In the genomic region with DNA sequence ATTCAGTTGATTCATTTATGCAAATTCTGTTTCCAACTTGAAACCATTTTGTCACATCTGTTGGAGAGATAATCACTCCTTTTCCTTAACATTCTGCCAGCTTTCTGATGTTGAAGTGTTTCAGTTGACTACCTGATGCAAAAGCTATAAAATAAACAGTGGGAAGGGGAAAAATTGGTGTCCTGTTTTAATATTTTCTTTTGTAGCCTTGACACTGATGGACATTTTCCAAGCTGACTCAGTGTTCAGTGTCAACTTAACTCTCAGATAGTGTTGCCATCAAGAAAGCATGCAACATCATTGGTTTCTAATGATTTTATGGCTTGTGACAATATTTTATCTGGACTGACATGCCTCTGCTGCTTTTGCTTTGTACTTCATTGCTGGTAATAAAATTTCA, we compare ENCODE assay signal across 17 cellular contexts.
"Had no signal": no experiment of that assay in that cellular context is flagged by ENCODE, and none has a peak within 500 bp of the region (broad histone marks: within the 10 kb centered on the region; RNA-seq: fewer than 3 reads in every experiment).

No MANE protein-coding gene starts in this region.

- H3K4me3 Mint-ChIP-seq: activated CD8-positive, alpha-beta T cell treated with anti-CD3 and anti-CD28 coated beads, Interleukin-2, amount 10 ng/mL, durations not matched to agents 7 days and 5 days; activated naive CD8-positive, alpha-beta T cell treated with anti-CD3 and anti-CD28 coated beads, Interleukin-2, amount 50 U/mL, for 24 hours; naive thymus-derived CD8-positive, alpha-beta T cell; WTC11 had no signal

- H3K4me1 ChIP-seq: ascending aorta, colonic mucosa, right atrium auricular region, stomach, uterus had no signal

- H3K36me3 ChIP-seq: ascending aorta, colonic mucosa, right atrium auricular region, stomach, thyroid gland, uterus had no signal

- DNase-seq: activated CD4-positive, alpha-beta T cell treated with anti-CD3 and anti-CD28 coated beads for 48 hours; activated CD8-positive, alpha-beta memory T cell treated with anti-CD3 and anti-CD28 coated beads, Interleukin-2, amount 50 U/mL, for 48 hours; activated CD8-positive, alpha-beta T cell treated with anti-CD3 and anti-CD28 coated beads, Interleukin-2, amount 10 ng/mL, durations not matched to agents 7 days and 5 days; activated naive CD4-positive, alpha-beta T cell treated with Interleukin-2 at 50 U/mL for 16 hours; activated naive CD8-positive, alpha-beta T cell treated with anti-CD3 and anti-CD28 coated beads, Interleukin-2, amount 50 U/mL, for 24 hours; caudate nucleus; colonic mucosa; hippocampal formation; kidney glomerular epithelial cell; naive thymus-derived CD8-positive, alpha-beta T cell; small intestine; stomach; thyroid gland; uterus had no signal

- H3K4me1 Mint-ChIP-seq: activated naive CD8-positive, alpha-beta T cell treated with anti-CD3 and anti-CD28 coated beads, Interleukin-2, amount 50 U/mL, for 24 hours; naive thymus-derived CD8-positive, alpha-beta T cell had no signal

- H3K27me3 ChIP-seq: ascending aorta, colonic mucosa, right atrium auricular region, stomach, thyroid gland, uterus had no signal

- H3K9me3 ChIP-seq: ascending aorta, colonic mucosa, right atrium auricular region, stomach, thyroid gland, uterus had no signal

- H3K27ac ChIP-seq: ascending aorta, colonic mucosa, right atrium auricular region, stomach, thyroid gland, uterus had no signal

- H3K27me3 Mint-ChIP-seq: activated naive CD8-positive, alpha-beta T cell treated with anti-CD3 and anti-CD28 coated beads, Interleukin-2, amount 50 U/mL, for 24 hours; naive thymus-derived CD8-positive, alpha-beta T cell had no signal

- H3K27ac Mint-ChIP-seq: activated CD8-positive, alpha-beta T cell treated with anti-CD3 and anti-CD28 coated beads, Interleukin-2, amount 10 ng/mL, durations not matched to agents 7 days and 5 days; activated naive CD8-positive, alpha-beta T cell treated with anti-CD3 and anti-CD28 coated beads, Interleukin-2, amount 50 U/mL, for 24 hours; naive thymus-derived CD8-positive, alpha-beta T cell; WTC11 had no signal

- FAIRE-seq: small intestine had no signal

- ATAC-seq: activated CD8-positive, alpha-beta T cell treated with anti-CD3 and anti-CD28 coated beads, Interleukin-2, amount 10 ng/mL, durations not matched to agents 7 days and 5 days; activated naive CD8-positive, alpha-beta T cell treated with anti-CD3 and anti-CD28 coated beads, Interleukin-2, amount 50 U/mL, for 24 hours; naive thymus-derived CD8-positive, alpha-beta T cell; WTC11 had no signal

- H3K4me3 ChIP-seq: ascending aorta, colonic mucosa, right atrium auricular region, stomach, thyroid gland, uterus had no signal

- H3K9me3 Mint-ChIP-seq: activated naive CD8-positive, alpha-beta T cell treated with anti-CD3 and anti-CD28 coated beads, Interleukin-2, amount 50 U/mL, for 24 hours; naive thymus-derived CD8-positive, alpha-beta T cell; WTC11 had no signal
